18 cellular contexts compared by ENCODE assay signal in genomic region chr18:13415736-13416135, GRCh38.
"Had no signal": no experiment of that assay in that cellular context is flagged by ENCODE, and none has a peak within 500 bp of the region (broad histone marks: within the 10 kb centered on the region; RNA-seq: fewer than 3 reads in every experiment).

No MANE protein-coding gene starts in this region.

- FAIRE-seq: colon, pancreas, TTC549 had no signal

- H3K4me2 ChIP-seq: neural progenitor cell had no signal

- H3K27me3 ChIP-seq: cardiac muscle cell, esophagus squamous epithelium, neural progenitor cell, pancreas, suprapubic skin had no signal

- H3K9ac ChIP-seq: neural progenitor cell had no signal

- H3K36me3 Mint-ChIP-seq: neural progenitor cell had no signal

- H3K4me1 ChIP-seq: pancreas had no signal

- H3K4me1 Mint-ChIP-seq: mesothelial cell of epicardium, neural progenitor cell had no signal

- H3K4me3 Mint-ChIP-seq: activated CD4-positive, alpha-beta T cell treated with anti-CD3 and anti-CD28 coated beads, Interleukin-2, amount 10 ng/mL, durations not matched to agents 7 days and 5 days; activated naive CD4-positive, alpha-beta T cell treated with anti-CD3 and anti-CD28 coated beads for 36 hours; immature natural killer cell; mesothelial cell of epicardium; neural progenitor cell; WTC11 had no signal

- ATAC-seq: pancreas, WTC11 had no signal

- H3K4me3 ChIP-seq: cardiac muscle cell, esophagus squamous epithelium, lower lobe of right lung, neural progenitor cell, pancreas, suprapubic skin had no signal

- H3K9me3 ChIP-seq: lower lobe of right lung, pancreas, suprapubic skin had no signal

- H3K27ac ChIP-seq: cardiac muscle cell, lower lobe of right lung, neural progenitor cell, pancreas, suprapubic skin had no signal

- H3K27me3 Mint-ChIP-seq: activated CD4-positive, alpha-beta T cell treated with anti-CD3 and anti-CD28 coated beads, Interleukin-2, amount 10 ng/mL, durations not matched to agents 7 days and 5 days had no signal

- H3K27ac Mint-ChIP-seq: activated CD4-positive, alpha-beta T cell treated with anti-CD3 and anti-CD28 coated beads, Interleukin-2, amount 10 ng/mL, durations not matched to agents 7 days and 5 days; activated naive CD4-positive, alpha-beta T cell treated with anti-CD3 and anti-CD28 coated beads for 36 hours; activated T-helper 2 cell treated with anti-CD3 and anti-CD28 coated beads, Interferon-gamma antibody, Interleukin-2, Interleukin-4, amounts not matched to agents 10 μg/mL and 5 μg/mL and 100 μg/mL, durations not matched to agents 14 hours and 24 hours and 36 hours; immature natural killer cell; mesothelial cell of epicardium; neural progenitor cell; WTC11 had no signal

- DNase-seq: activated CD4-positive, alpha-beta T cell treated with anti-CD3 and anti-CD28 coated beads, Interleukin-2, amount 10 ng/mL, durations not matched to agents 7 days and 5 days; esophagus squamous epithelium; immature natural killer cell; lower lobe of right lung; pancreas; stimulated activated CD4-positive, alpha-beta T cell treated with anti-CD3 and anti-CD28 coated beads, Interleukin-2, amount 100 ng/mL, for 48 hours; stimulated activated naive CD4-positive, alpha-beta T cell; T-helper 2 cell; trophoblast cell had no signal

- H2AFZ ChIP-seq: neural progenitor cell had no signal

- H3K36me3 ChIP-seq: cardiac muscle cell, esophagus squamous epithelium, lower lobe of right lung, neural progenitor cell, pancreas, suprapubic skin had no signal
